In the genomic region with DNA sequence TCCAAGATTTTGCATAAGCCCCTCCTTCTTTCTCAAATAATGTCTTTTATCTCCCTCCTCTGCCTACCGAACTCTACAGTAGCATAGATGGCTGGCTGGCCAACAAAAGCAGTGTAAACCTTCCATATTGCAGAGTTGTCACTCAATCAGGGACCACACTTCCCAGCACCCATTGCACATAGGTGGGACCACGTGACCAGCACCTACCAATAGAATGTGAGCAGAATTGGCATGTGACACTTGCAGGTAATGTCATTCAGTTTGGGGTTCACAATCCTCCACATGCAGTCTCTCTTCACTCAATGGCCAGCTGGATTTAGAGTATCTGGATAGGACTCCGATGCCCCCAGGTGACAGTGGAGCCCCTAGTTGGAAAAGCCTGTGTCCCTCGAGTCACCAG, we compare ENCODE assay signal across 30 cellular contexts.
"Had no signal": no experiment of that assay in that cellular context is flagged by ENCODE, and none has a peak within 500 bp of the region (broad histone marks: within the 10 kb centered on the region; RNA-seq: fewer than 3 reads in every experiment).

No MANE protein-coding gene starts in this region.

- H3K27ac ChIP-seq: brain microvascular endothelial cell, VCaP had no signal

- H3K4me3 ChIP-seq: MG63 had no signal

- H3K9me3 ChIP-seq: MG63 had no signal

- DNase-seq: activated CD4-positive, alpha-beta T cell treated with anti-CD3 and anti-CD28 coated beads, Interleukin-2, amount 10 ng/mL, durations not matched to agents 24 days and 14 days; activated CD4-positive, alpha-beta T cell treated with anti-CD3 and anti-CD28 coated beads, Interleukin-2, amount 50 U/mL, for 4 hours; activated CD8-positive, alpha-beta T cell treated with anti-CD3 and anti-CD28 coated beads for 36 hours; activated effector memory CD4-positive, alpha-beta T cell treated with anti-CD3 and anti-CD28 coated beads, Interleukin-2, amount 50 U/mL, for 16 hours; activated naive CD4-positive, alpha-beta T cell; activated naive CD4-positive, alpha-beta T cell treated with anti-CD3 and anti-CD28 coated beads, Interleukin-2, amount 50 U/mL, for 16 hours; activated naive CD8-positive, alpha-beta T cell treated with anti-CD3 and anti-CD28 coated beads for 36 hours; activated T-cell treated with anti-CD3 and anti-CD28 coated beads, Interleukin-2, amount 50 U/mL, for 1 hour; activated T-cell treated with anti-CD3 and anti-CD28 coated beads, Interleukin-2, amount 50 U/mL, for 72 hours; amniotic stem cell; aorta; brain microvascular endothelial cell; central memory CD4-positive, alpha-beta T cell; Kasumi-1; MG63; NCI-H1092; NCI-H1436 treated with DMSO at 0.1 percent for 48 hours; NCI-H1694 treated with DMSO at 0.1 percent for 48 hours; NCI-H2029 treated with DMSO at 0.1 percent for 48 hours; NCI-H2107; NCI-H2171; NCI-H510A; NCI-H526; NCI-H748 treated with DMSO at 0.1 percent for 48 hours; Right ventricle myocardium superior; SW 1271; T-helper 1 cell; T-helper 9 cell had no signal

- H3K27me3 ChIP-seq: brain microvascular endothelial cell, MG63 had no signal

- H3K36me3 ChIP-seq: brain microvascular endothelial cell, MG63 had no signal

- ATAC-seq: activated CD8-positive, alpha-beta T cell treated with anti-CD3 and anti-CD28 coated beads for 36 hours; activated T-cell treated with anti-CD3 and anti-CD28 coated beads, Interleukin-2, amount 50 U/mL, for 72 hours; activated T-helper 17 cell treated with anti-CD3 and anti-CD28 coated beads, Interleukin-2, amount 50 U/mL, for 72 hours had no signal
